ENCODE assay signal across 35 cellular contexts in genomic region chr11:100630898-100631297, GRCh38. TPM values are rescaled to one million over a fixed set of nuclear protein-coding genes. Genes with fewer than 3 reads are reported as not detected.
DNase-seq lines count a peak whose midpoint lies in the region; ATAC-seq and TF ChIP-seq lines count a peak whose summit lies in the region.
"Had no signal": no experiment of that assay in that cellular context is flagged by ENCODE, and none has a peak within 500 bp of the region (broad histone marks: within the 10 kb centered on the region; RNA-seq: fewer than 3 reads in every experiment).

No MANE protein-coding gene starts in this region.

- no peaks in the 10 kb centered on the region for H3K4me1 Mint-ChIP-seq in nephron progenitor cell
- H3K4me1 Mint-ChIP-seq: activated naive CD8-positive, alpha-beta T cell treated with anti-CD3 and anti-CD28 coated beads for 36 hours; naive B cell; stimulated activated effector memory CD8-positive, alpha-beta T cell treated with anti-CD3 and anti-CD28 coated beads, Interleukin-12 subunit alpha, Interleukin-12 subunit beta, amount 100 ng/mL, for 72 hours had no signal

- TF ChIP-seq EP300 in transverse colon (IDR thresholded peaks at IDR 0.05; ENCODE audit: low read depth) = no peak

- 83 to 92% (median 89%) methylated on average over 2 of the region's 2 CpGs for WGBS in heart left ventricle, 4 donors
- WGBS in transverse colon (ENCODE audit: low coverage in 1 of 2), 2 donors = 78 to 81% methylated on average over 2 of the region's 2 CpGs

- TF ChIP-seq POLR2A in heart left ventricle (IDR thresholded peaks at IDR 0.05) (no peak), transverse colon (IDR thresholded peaks at IDR 0.05) (no peak)

- no peaks in the 10 kb centered on the region for H3K9me3 Mint-ChIP-seq in nephron progenitor cell
- H3K9me3 Mint-ChIP-seq: activated naive CD8-positive, alpha-beta T cell treated with anti-CD3 and anti-CD28 coated beads for 36 hours; activated T-cell treated with anti-CD3 and anti-CD28 coated beads, Interleukin-2, amount 50 U/mL, for 24 hours had no signal

- no peak for DNase-seq in left ventricle myocardium inferior
- DNase-seq in heart left ventricle = no peak
- DNase-seq in iris pigment epithelial cell (ENCODE audit: low read depth) = peak; percentile 30
- no peak for DNase-seq in nephron progenitor cell
- DNase-seq in transverse colon = peak; percentile 20
- DNase-seq in stimulated activated naive CD8-positive, alpha-beta T cell treated with anti-CD3 and anti-CD28 coated beads, Interleukin-15, Interleukin-2, amounts not matched to agents 100 U/mL and 50 U/mL, for 24 hours = no peak
- DNase-seq: activated CD4-positive, alpha-beta T cell treated with anti-CD3 and anti-CD28 coated beads, Interleukin-2, amount 50 U/mL, for 1 hour; activated CD4-positive, CD25-positive, alpha-beta regulatory T cell; activated gamma-delta T cell; activated naive CD8-positive, alpha-beta T cell treated with anti-CD3 and anti-CD28 coated beads for 36 hours; activated T-cell treated with anti-CD3 and anti-CD28 coated beads, Interleukin-2, amount 50 U/mL, for 24 hours; caudate nucleus; COR-L47; cortex of kidney; foreskin keratinocyte; Karpas-422; naive B cell; NCI-H1417; NCI-H2081; NCI-H2227 treated with DMSO at 0.1 percent for 48 hours; NCI-H526; NK-92 treated with Interleukin-12 subunit alpha and Interleukin-12 subunit beta, amount 100 ng/mL, for 24 hours; PC-3; sigmoid colon; SK-N-SH; upper lobe of right lung had no signal

- H3K4me1 ChIP-seq in left ventricle myocardium inferior (peaks cover 44% of the 10 kb centered on the region), heart left ventricle (peaks cover 0 to 33% (median 14%) of the 10 kb centered on the region in 12 donors), transverse colon (peaks cover 0 to 38% (median 18%) of the 10 kb centered on the region in 4 donors)
- H3K4me1 ChIP-seq: ascending aorta, foreskin keratinocyte, upper lobe of right lung had no signal

- H3K27ac ChIP-seq in left ventricle myocardium inferior (replicated peaks) (peak overlapping the region; percentile 82), heart left ventricle (peak overlapping the region in 4 of 12 donors; percentile 1 to 22 (median 7)), transverse colon (peak overlapping the region in 3 of 4 donors; percentile 19 to 38 (median 33))
- H3K27ac ChIP-seq: 22Rv1, ascending aorta, C4-2B, foreskin keratinocyte, sigmoid colon, upper lobe of right lung had no signal

- H3K4me3 ChIP-seq in left ventricle myocardium inferior (no peak overlapping the region), heart left ventricle (no peak overlapping the region), transverse colon (no peak overlapping the region)
- H3K4me3 ChIP-seq: ascending aorta, sigmoid colon, upper lobe of right lung had no signal

- H3K9me3 ChIP-seq in left ventricle myocardium inferior (replicated peaks) = no peaks in the 10 kb centered on the region
- no peaks in the 10 kb centered on the region for H3K9me3 ChIP-seq in heart left ventricle
- no peaks in the 10 kb centered on the region for H3K9me3 ChIP-seq in transverse colon
- H3K9me3 ChIP-seq: ascending aorta, sigmoid colon, SK-N-SH, upper lobe of right lung had no signal

- H3K36me3 ChIP-seq in left ventricle myocardium inferior = no peaks in the 10 kb centered on the region
- no peaks in the 10 kb centered on the region for H3K36me3 ChIP-seq in heart left ventricle
- no peaks in the 10 kb centered on the region for H3K36me3 ChIP-seq in transverse colon
- H3K36me3 ChIP-seq: ascending aorta, sigmoid colon, upper lobe of right lung had no signal

- ATAC-seq in heart left ventricle (no peak), HG02973 (IDR thresholded peaks at IDR 0.05; ENCODE audit: unreplicated experiment) (no peak), GM18517 (IDR thresholded peaks at IDR 0.05; ENCODE audit: unreplicated experiment) (no peak)
- ATAC-seq in stimulated activated naive CD8-positive, alpha-beta T cell treated with anti-CD3 and anti-CD28 coated beads, Interleukin-15, Interleukin-2, amounts not matched to agents 100 U/mL and 50 U/mL, for 24 hours = no peak
- ATAC-seq: esophagus mucosa; foreskin keratinocyte; PC-3; stimulated activated effector memory CD8-positive, alpha-beta T cell treated with anti-CD3 and anti-CD28 coated beads, Interleukin-12 subunit alpha, Interleukin-12 subunit beta, amount 100 ng/mL, for 72 hours; upper lobe of right lung had no signal

- H3K4me3 Mint-ChIP-seq in nephron progenitor cell = no peak overlapping the region
- H3K4me3 Mint-ChIP-seq: activated naive CD8-positive, alpha-beta T cell treated with anti-CD3 and anti-CD28 coated beads for 36 hours; activated T-cell treated with anti-CD3 and anti-CD28 coated beads, Interleukin-2, amount 50 U/mL, for 24 hours; naive B cell; stimulated activated effector memory CD8-positive, alpha-beta T cell treated with anti-CD3 and anti-CD28 coated beads, Interleukin-12 subunit alpha, Interleukin-12 subunit beta, amount 100 ng/mL, for 72 hours had no signal

- peaks cover 2% of the 10 kb centered on the region for H3K27me3 Mint-ChIP-seq in nephron progenitor cell (ENCODE audit: low read depth, poor library complexity)
- H3K27me3 Mint-ChIP-seq: activated naive CD8-positive, alpha-beta T cell treated with anti-CD3 and anti-CD28 coated beads for 36 hours; activated T-cell treated with anti-CD3 and anti-CD28 coated beads, Interleukin-2, amount 50 U/mL, for 24 hours; progenitor cell of endocrine pancreas had no signal

- TF ChIP-seq CTCF in left ventricle myocardium inferior (IDR thresholded peaks at IDR 0.05; ENCODE audit: borderline replicate concordance) (no peak), heart left ventricle (IDR thresholded peaks at IDR 0.05) (no peak), nephron progenitor cell (IDR thresholded peaks at IDR 0.05) (no peak), transverse colon (IDR thresholded peaks at IDR 0.05) (no peak)

- no peaks in the 10 kb centered on the region for H3K27me3 ChIP-seq in left ventricle myocardium inferior (ENCODE audit: low read depth)
- H3K27me3 ChIP-seq in heart left ventricle = no peaks in the 10 kb centered on the region
- H3K27me3 ChIP-seq in transverse colon = no peaks in the 10 kb centered on the region
- H3K27me3 ChIP-seq: ascending aorta, foreskin keratinocyte, sigmoid colon, upper lobe of right lung had no signal

- in situ Hi-C loops in transverse colon (cut with MboI; ENCODE audit: low pct_ligation_motif_present in 1 of 4, low pct_unique_long_range_greater_than_20kb in 1 of 4, low sequenced_read_pairs in 3 of 4) = no loop called here

- intact Hi-C loops in left ventricle myocardium inferior (cut with micrococcal nuclease) (no loop called here), heart left ventricle (cut with DNase I) (loop anchor here in 2 of 10 donors (5.0 kb wide), 2 partner anchors 51 to 301 kb away; no protein-coding TSS in a partner anchor), transverse colon (cut with DNase I; ENCODE audit: low total_unique reads) (no loop called here)

- H3K27ac Mint-ChIP-seq in nephron progenitor cell = peak overlapping the region; percentile 58
- H3K27ac Mint-ChIP-seq: activated naive CD8-positive, alpha-beta T cell treated with anti-CD3 and anti-CD28 coated beads for 36 hours; activated T-cell treated with anti-CD3 and anti-CD28 coated beads, Interleukin-2, amount 50 U/mL, for 24 hours; naive B cell; progenitor cell of endocrine pancreas; stimulated activated effector memory CD8-positive, alpha-beta T cell treated with anti-CD3 and anti-CD28 coated beads, Interleukin-12 subunit alpha, Interleukin-12 subunit beta, amount 100 ng/mL, for 72 hours had no signal

- no peaks in the 10 kb centered on the region for H3K36me3 Mint-ChIP-seq in nephron progenitor cell (ENCODE audit: low read depth)
- H3K36me3 Mint-ChIP-seq: activated naive CD8-positive, alpha-beta T cell treated with anti-CD3 and anti-CD28 coated beads for 36 hours; stimulated activated effector memory CD8-positive, alpha-beta T cell treated with anti-CD3 and anti-CD28 coated beads, Interleukin-12 subunit alpha, Interleukin-12 subunit beta, amount 100 ng/mL, for 72 hours had no signal

RNA-seq across cellular contexts. Expression of gene ARHGAP42, which starts 56.2 kb away (rescaled TPM):
- total RNA-seq in left ventricle myocardium inferior (11.1 TPM), heart left ventricle (10 to 100 TPM in 4 of 9 donors, 1 to 10 TPM in 5; 6.7 to 12.4 (median 9.1) TPM), transverse colon (10 to 100 TPM; 33.3 to 62.5 (median 40.9) TPM)
- polyA plus RNA-seq in heart left ventricle = 1 to 10 TPM; 3.8 to 6.2 TPM
- total RNA-seq: G401 had no signal

Comparison
In these comparisons a context has a peak if more than half of its experiments do, and no peak if none do; other contexts are left out.
1. DNase-seq: peak in iris pigment epithelial cell (single experiment) and transverse colon (single experiment); none in left ventricle myocardium inferior (single experiment), heart left ventricle (0 of 5), nephron progenitor cell (single experiment) and stimulated activated naive CD8-positive, alpha-beta T cell treated with anti-CD3 and anti-CD28 coated beads, Interleukin-15, Interleukin-2, amounts not matched to agents 100 U/mL and 50 U/mL, for 24 hours (single experiment).